9 cellular contexts compared by ENCODE assay signal in genomic region chr1:14968251-14968812, GRCh38.
DNase-seq lines count a peak whose midpoint lies in the region; ATAC-seq and TF ChIP-seq lines count a peak whose summit lies in the region.
"Had no signal": no experiment of that assay in that cellular context is flagged by ENCODE, and none has a peak within 500 bp of the region (broad histone marks: within the 10 kb centered on the region; RNA-seq: fewer than 3 reads in every experiment).

No MANE protein-coding gene starts in this region.

- POLR2A ChIA-PET in HEK293T (lab: Yijun Ruan, JAX): no interaction called here

- H3K9me3 Mint-ChIP-seq in nephron progenitor cell: peaks cover 13% of the 10 kb centered on the region

- DNase-seq in AG08395 (ENCODE audit: low spot score) (peak; percentile 91), SJCRH30 (peak; percentile 85 to 88), fibroblast of gingiva (ENCODE audit: low read depth) (peak; percentile 82), nephron progenitor cell (no peak), HEK293T (ENCODE audit: extremely low spot score) (no peak), NCI-H1930 (lab: John Stamatoyannopoulos, UW) (no peak), KBM-7 (no peak)
- DNase-seq: Calu3 had no signal

- peak overlapping the region; percentile 72 for H3K27ac Mint-ChIP-seq in nephron progenitor cell

- peak overlapping the region; percentile 31 for H3K4me3 ChIP-seq in SJCRH30

- peak overlapping the region; percentile 60 for H3K27ac ChIP-seq in SJCRH30

- H3K9me3 ChIP-seq in SJCRH30 (replicated peaks): no peaks in the 10 kb centered on the region; the same call in 1 of the 2 replicates

- H3K27me3 ChIP-seq in SJCRH30: no peaks in the 10 kb centered on the region

- H3K36me3 ChIP-seq in SJCRH30: no peaks in the 10 kb centered on the region

- H3K36me3 Mint-ChIP-seq in nephron progenitor cell (ENCODE audit: low read depth): peaks cover 55% of the 10 kb centered on the region

- H3K27me3 Mint-ChIP-seq in nephron progenitor cell (ENCODE audit: low read depth, poor library complexity): peaks cover 5% of the 10 kb centered on the region

- CTCF ChIA-PET in HEK293T (lab: Yijun Ruan, JAX): no interaction called here

- in situ Hi-C loops in KBM-7 (cut with MboI; ENCODE audit: low pct_unique_long_range_greater_than_20kb, low sequenced_read_pairs): no loop called here

- no peak for ATAC-seq in HG02610 (IDR thresholded peaks at IDR 0.05; ENCODE audit: unreplicated experiment)

- peaks cover 8% of the 10 kb centered on the region; the same call in 1 of the 2 replicates for H3K4me1 ChIP-seq in SJCRH30

- H3K4me3 Mint-ChIP-seq in nephron progenitor cell: no peak overlapping the region

- peaks cover 49% of the 10 kb centered on the region for H3K4me1 Mint-ChIP-seq in nephron progenitor cell

- no peak for TF ChIP-seq CTCF in nephron progenitor cell (IDR thresholded peaks at IDR 0.05)

TF ChIP-seq in HEK293T, 16 proteins besides CTCF, POLR2A, EP300 and RAD21:
- TF ChIP-seq ARNT (IDR thresholded peaks at IDR 0.05) (no peak), SUZ12 (IDR thresholded peaks at IDR 0.05) (no peak)

Comparison
In these comparisons a context has a peak if more than half of its experiments do, and no peak if none do; other contexts are left out.
1. DNase-seq: peak in AG08395 (single experiment), SJCRH30 (2 of 2) and fibroblast of gingiva (single experiment); none in nephron progenitor cell (single experiment), HEK293T (single experiment), NCI-H1930 (0 of 2) and KBM-7 (single experiment).